Comparison of ENCODE assay signal across 8 cellular contexts in the genomic region with DNA sequence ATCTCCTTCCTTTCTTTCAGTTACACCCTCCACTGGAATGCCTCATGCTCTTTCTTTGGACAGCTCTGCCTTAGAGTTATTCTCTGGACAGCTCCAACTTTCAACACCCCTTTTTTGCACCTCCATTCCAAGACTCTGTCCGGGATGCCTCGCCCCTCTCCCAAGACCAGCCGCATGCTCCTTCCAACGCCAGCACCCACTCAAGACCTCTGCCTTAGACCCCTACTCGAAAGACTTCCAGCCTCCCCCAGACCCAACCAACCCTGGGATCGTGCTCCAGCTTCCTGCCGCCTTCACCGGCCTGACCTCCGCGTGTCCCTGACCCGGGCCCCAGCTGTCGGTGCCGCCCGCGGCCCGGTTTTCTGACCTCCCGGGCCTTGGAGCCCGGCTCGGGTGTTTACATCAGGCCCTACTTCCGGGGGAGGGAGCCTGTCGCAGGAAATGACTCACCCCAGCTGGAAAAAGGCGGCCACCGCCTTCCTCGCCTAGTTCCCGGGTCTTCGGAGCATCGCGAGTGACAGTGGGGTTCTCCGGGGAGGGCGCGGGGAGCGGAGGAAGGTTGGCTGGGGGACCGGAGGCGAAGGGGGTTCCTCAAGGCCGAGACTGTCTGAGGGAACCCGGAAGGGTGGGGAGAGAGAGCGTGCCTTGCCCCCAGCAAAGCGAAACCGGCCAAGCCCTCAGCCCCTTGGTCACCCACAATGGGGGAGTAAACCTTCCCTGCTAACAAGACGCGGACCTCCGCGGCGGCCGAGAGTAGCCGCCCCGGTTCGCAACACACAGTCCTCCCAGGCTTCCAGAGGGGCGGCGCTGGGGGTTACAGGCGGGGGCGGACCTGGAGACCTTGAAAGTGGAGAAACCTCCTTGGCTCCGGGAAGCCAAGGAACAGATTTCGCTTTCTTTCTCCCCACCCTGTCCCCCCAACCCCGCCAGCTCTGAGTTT. TPM values are rescaled to one million over a fixed set of nuclear protein-coding genes. Genes with fewer than 3 reads are reported as not detected.
A peak's percentile ranks its signal among the peaks of the same experiment; 100 is the strongest.
DNase-seq lines count a peak whose midpoint lies in the region; ATAC-seq, FAIRE-seq and TF ChIP-seq lines count a peak whose summit lies in the region.

A gene (minus strand): TSS at position 399 of the 940 bp plus-strand sequence. CDS start 1,792 bp downstream, outside the sequence.

- peak within 1 kb of the TSS; percentile 73 to 76 for H3K9ac ChIP-seq in colonic mucosa (ENCODE audit: low read depth in 2 of 2, low read length in 2 of 2)

- no peak for TF ChIP-seq CTCF in colonic mucosa (IDR thresholded peaks at IDR 0.05)

- H3K9me3 ChIP-seq in colonic mucosa: no peaks in the 10 kb centered on the region

- peak within 1 kb of the TSS; percentile 63 for H3K4me3 ChIP-seq in colonic mucosa

- intact Hi-C loops in colonic mucosa (cut with DNase I): no loop called here

- ATAC-seq in HG02938 (IDR thresholded peaks at IDR 0.05; ENCODE audit: unreplicated experiment) (peak; percentile 81), HG02970 (IDR thresholded peaks at IDR 0.05; ENCODE audit: low FRiP score, unreplicated experiment) (no peak)

- no peaks in the 10 kb centered on the region for H3K36me3 ChIP-seq in colonic mucosa

- peak; percentile 31; the same call in 1 of the 2 replicates for TF ChIP-seq POLR2A in GM12891 (IDR thresholded peaks at IDR 0.05; ENCODE audit: low read depth, low read length)

- H3K27ac ChIP-seq in colonic mucosa (peak within 1 kb of the TSS; percentile 93), layer of hippocampus (ENCODE audit: low read depth, low read length) (peak within 1 kb of the TSS; percentile 94)

- FAIRE-seq in GM12891 (lab: Jason Lieb, UNC): peak; percentile 97

- H3K4me1 ChIP-seq in colonic mucosa: no peaks in the 10 kb centered on the region

- H3K27me3 ChIP-seq in colonic mucosa: no peaks in the 10 kb centered on the region
- no peaks in the 10 kb centered on the region for H3K27me3 ChIP-seq in layer of hippocampus (ENCODE audit: control insufficient read depth, insufficient read depth, low read length)

- DNase-seq in GM12891 (ENCODE audit: insufficient read length, low spot score) (peak; percentile 72), NCI-H2227 treated with DMSO at 0.1 percent for 48 hours (lab: John Stamatoyannopoulos, UW) (peak; percentile 71), colonic mucosa (peak; percentile 76)
- peak; percentile 78 for DNase-seq in activated CD4-positive, alpha-beta T cell treated with anti-CD3 and anti-CD28 coated beads for 48 hours
- DNase-seq in stimulated activated CD4-positive, alpha-beta T cell treated with anti-CD3 and anti-CD28 coated beads, Interleukin-1b, Interleukin-23, amount 100 ng/mL, for 4 hours (ENCODE audit: low read depth in 2 of 2): peak; percentile 43 to 44

TF ChIP-seq in GM12891, 5 proteins besides CTCF, POLR2A, EP300 and RAD21:
- no peak for TF ChIP-seq PAX5 (IDR thresholded peaks at IDR 0.05; ENCODE audit: insufficient read depth, low read length, severe bottlenecking)
- TF ChIP-seq POU2F2 (IDR thresholded peaks at IDR 0.05; ENCODE audit: low read depth, low read length): no peak
- no peak for TF ChIP-seq SPI1 (IDR thresholded peaks at IDR 0.05; ENCODE audit: low read depth, low read length)
- TF ChIP-seq TAF1 (IDR thresholded peaks at IDR 0.05; ENCODE audit: low read depth, low read length): no peak
- TF ChIP-seq POLR2AphosphoS5 (IDR thresholded peaks at IDR 0.05; ENCODE audit: low read depth, low read length): no peak

RNA-seq across cellular contexts. Expression of the gene that starts here (rescaled TPM):
- polyA plus RNA-seq in GM12891 (2012; ENCODE audit: low read depth, missing spikeins): 15.5 TPM
- 10 to 100 TPM; 40.6 to 46.9 TPM for total RNA-seq in colonic mucosa
